In genomic region chrX:110941906-110942305, GRCh38 we compare ENCODE assay signal across 19 cellular contexts.
DNase-seq lines count a peak whose midpoint lies in the region; ATAC-seq, FAIRE-seq and TF ChIP-seq lines count a peak whose summit lies in the region.
"Had no signal": no experiment of that assay in that cellular context is flagged by ENCODE, and none has a peak within 500 bp of the region (broad histone marks: within the 10 kb centered on the region; RNA-seq: fewer than 3 reads in every experiment).

No MANE protein-coding gene starts in this region.

- H3K36me3 ChIP-seq in body of pancreas (replicated peaks in 1 of 2; ENCODE audit: insufficient read depth in 1 of 2, low read depth in 2 of 2) (no peaks in the 10 kb centered on the region), small intestine (ENCODE audit: control insufficient read depth in 2 of 2, insufficient read depth in 2 of 2, low read length in 2 of 2) (no peaks in the 10 kb centered on the region)
- H3K36me3 ChIP-seq: BE2C had no signal

- intact Hi-C loops in body of pancreas (cut with DNase I) = no loop called here

- no peak overlapping the region for H3K56ac ChIP-seq in H9 (ENCODE audit: insufficient read length, low read depth, low read length)

- no peak overlapping the region for H3K27ac Mint-ChIP-seq in nephron
- H3K27ac Mint-ChIP-seq in H9 = no peak overlapping the region
- H3K27ac Mint-ChIP-seq: CD4-positive, alpha-beta memory T cell; HFFc6 had no signal

- ATAC-seq in body of pancreas (peak; percentile 70), HG03045 (IDR thresholded peaks at IDR 0.05; ENCODE audit: unreplicated experiment) (no peak), GM18867 (IDR thresholded peaks at IDR 0.05; ENCODE audit: unreplicated experiment) (no peak)
- ATAC-seq: A549 had no signal

- peak in 1 of 3 donors; percentile 8 for TF ChIP-seq POLR2A in body of pancreas (IDR thresholded peaks at IDR 0.05)

- H3K79me2 ChIP-seq in H9 (ENCODE audit: insufficient read depth, low read length) = no peaks in the 10 kb centered on the region

- peak; percentile 29 to 73 (median 58) for DNase-seq in body of pancreas
- peak; percentile 18 for DNase-seq in cerebellar cortex (ENCODE audit: low spot score)
- no peak for DNase-seq in H9
- DNase-seq in small intestine = no peak
- DNase-seq: BE2C; CD4-positive, alpha-beta memory T cell; DMS79 treated with DMSO at 0.1 percent for 48 hours; EL; GDM1; HCEC 1CT; HFFc6 had no signal

- no peak overlapping the region for H3K23ac ChIP-seq in H9 (ENCODE audit: insufficient read length, low read depth, low read length)

- H4K91ac ChIP-seq in H9 (ENCODE audit: insufficient read length, low read depth, low read length) = no peak overlapping the region

- H2AK5ac ChIP-seq in H9 (ENCODE audit: insufficient read length, low read length) = no peak overlapping the region

- no peak overlapping the region for H4K8ac ChIP-seq in H9 (replicated peaks; ENCODE audit: insufficient read length, low read depth, low read length)

- TF ChIP-seq CTCF in body of pancreas (IDR thresholded peaks at IDR 0.05) = no peak
- TF ChIP-seq CTCF in nephron (IDR thresholded peaks at IDR 0.05; ENCODE audit: unreplicated experiment in 3 of 3) = no peak
- no peak for TF ChIP-seq CTCF in H9 (conservative IDR thresholded peaks at IDR 0.05)

- H3K4me3 ChIP-seq in body of pancreas (no peak overlapping the region), small intestine (ENCODE audit: low read depth in 1 of 2, low read length in 2 of 2) (no peak overlapping the region)
- H3K4me3 ChIP-seq: A549 had no signal

- no peak overlapping the region for H2BK120ac ChIP-seq in H9 (ENCODE audit: low read depth, low read length, poor library complexity, severe bottlenecking)

- no peaks in the 10 kb centered on the region for H3K36me3 Mint-ChIP-seq in nephron (ENCODE audit: low read depth)
- H3K36me3 Mint-ChIP-seq in H9 (ENCODE audit: insufficient read depth in 1 of 3, low read depth in 3 of 3) = no peaks in the 10 kb centered on the region
- H3K36me3 Mint-ChIP-seq: CD4-positive, alpha-beta memory T cell had no signal

- H3K4me1 Mint-ChIP-seq in nephron = peaks cover 10% of the 10 kb centered on the region
- H3K4me1 Mint-ChIP-seq in H9 = peaks cover 23 to 27% of the 10 kb centered on the region in 2 experiments
- H3K4me1 Mint-ChIP-seq: CD4-positive, alpha-beta memory T cell had no signal

- no peak overlapping the region for H3K4me2 ChIP-seq in H9 (ENCODE audit: insufficient read depth, insufficient read length, low read length)
- H3K4me2 ChIP-seq: A549 had no signal

- H3K4me3 Mint-ChIP-seq in nephron = peak overlapping the region in 2 of 3 experiments; percentile 9
- H3K4me3 Mint-ChIP-seq in H9 = no peak overlapping the region
- H3K4me3 Mint-ChIP-seq: CD4-positive, alpha-beta memory T cell; HFFc6 had no signal

- no peaks in the 10 kb centered on the region for H4K20me1 ChIP-seq in H9 (ENCODE audit: control insufficient read depth, insufficient read depth, insufficient read length)

- H3K79me1 ChIP-seq in H9 (ENCODE audit: insufficient read depth, low read depth, low read length, poor library complexity, severe bottlenecking) = no peaks in the 10 kb centered on the region

- no peak overlapping the region for H3T11ph ChIP-seq in H9 (ENCODE audit: low read length)

- no peak overlapping the region for H4K5ac ChIP-seq in H9 (ENCODE audit: insufficient read length, low read depth, low read length)

- H3K18ac ChIP-seq in H9 (ENCODE audit: insufficient read length, low read depth, low read length) = no peak overlapping the region

- H3K9ac ChIP-seq in H9 (ENCODE audit: extremely low read depth, insufficient read length, low read length) = no peak overlapping the region

- no peak overlapping the region for H2BK15ac ChIP-seq in H9 (ENCODE audit: low read depth, low read length)

- H3K9me3 Mint-ChIP-seq in nephron (no peaks in the 10 kb centered on the region), H9 (no peaks in the 10 kb centered on the region)
- H3K9me3 Mint-ChIP-seq: CD4-positive, alpha-beta memory T cell had no signal

- H3K9me3 ChIP-seq in body of pancreas (no peaks in the 10 kb centered on the region), H9 (ENCODE audit: control insufficient read depth, low read depth, low read length) (no peaks in the 10 kb centered on the region), small intestine (ENCODE audit: control insufficient read depth, low read depth) (no peaks in the 10 kb centered on the region)
- H3K9me3 ChIP-seq: A549, BE2C had no signal

- H3K27ac ChIP-seq in body of pancreas (peak overlapping the region; percentile 69 to 85 (median 80)), H9 (ENCODE audit: insufficient read length, low read depth, low read length) (no peak overlapping the region), small intestine (ENCODE audit: low read depth in 1 of 2, low read length in 1 of 2) (no peak overlapping the region)
- H3K27ac ChIP-seq: A549, C4-2B, HL-60 had no signal

- no peak overlapping the region for H2BK5ac ChIP-seq in H9 (ENCODE audit: insufficient read length, low read length)

- H3K27me3 Mint-ChIP-seq in nephron (ENCODE audit: low read depth) = peaks cover 66% of the 10 kb centered on the region
- H3K27me3 Mint-ChIP-seq in H9 (ENCODE audit: low read depth) = peaks cover 55% of the 10 kb centered on the region

- no peak overlapping the region for H2BK12ac ChIP-seq in H9 (ENCODE audit: insufficient read length, low read depth, low read length)

- H3K4me1 ChIP-seq in body of pancreas = peaks cover 55% of the 10 kb centered on the region
- H3K4me1 ChIP-seq in H9 (ENCODE audit: insufficient read depth, low read length) = no peaks in the 10 kb centered on the region
- H3K4me1 ChIP-seq in small intestine (ENCODE audit: control insufficient read depth in 2 of 2, insufficient read depth in 1 of 2, low read depth in 1 of 2, low read length in 1 of 2) = no peaks in the 10 kb centered on the region
- H3K4me1 ChIP-seq: A549, BE2C had no signal

- H2BK20ac ChIP-seq in H9 (ENCODE audit: low read depth, low read length, poor library complexity, severe bottlenecking) = no peak overlapping the region

- no peak overlapping the region for H3K4ac ChIP-seq in H9 (ENCODE audit: low read depth, low read length)

- H3K27me3 ChIP-seq in body of pancreas = no peaks in the 10 kb centered on the region
- H3K27me3 ChIP-seq in H9 (ENCODE audit: insufficient read depth, low read length) = peaks cover 2% of the 10 kb centered on the region; the same call in 1 of the 2 replicates
- no peaks in the 10 kb centered on the region for H3K27me3 ChIP-seq in small intestine (ENCODE audit: control insufficient read depth in 2 of 2, insufficient read depth in 2 of 2, low read length in 2 of 2)

- no peak overlapping the region for H2AFZ ChIP-seq in H9 (ENCODE audit: low read length)

- peaks cover 13% of the 10 kb centered on the region for H3K23me2 ChIP-seq in H9 (ENCODE audit: insufficient read length, low read depth, low read length, poor library complexity, severe bottlenecking)

- no peak overlapping the region for H3K14ac ChIP-seq in H9 (ENCODE audit: insufficient read depth, low read length)

- no peak for FAIRE-seq in small intestine (lab: Jason Lieb, UNC)
- FAIRE-seq: GM12892, H1 had no signal

Comparison
In these comparisons a context has a peak if more than half of its experiments do, and no peak if none do; other contexts are left out.
1. DNase-seq: peak in body of pancreas (4 of 4) and cerebellar cortex (single experiment); none in H9 (single experiment) and small intestine (single experiment).
2. H3K27ac ChIP-seq: peak in body of pancreas (4 of 4); none in H9 (single experiment) and small intestine (0 of 2).
3. H3K4me3 Mint-ChIP-seq: peak in nephron (2 of 3); none in H9 (0 of 2).